Comparison of ENCODE assay signal across 8 cellular contexts in the genomic region with DNA sequence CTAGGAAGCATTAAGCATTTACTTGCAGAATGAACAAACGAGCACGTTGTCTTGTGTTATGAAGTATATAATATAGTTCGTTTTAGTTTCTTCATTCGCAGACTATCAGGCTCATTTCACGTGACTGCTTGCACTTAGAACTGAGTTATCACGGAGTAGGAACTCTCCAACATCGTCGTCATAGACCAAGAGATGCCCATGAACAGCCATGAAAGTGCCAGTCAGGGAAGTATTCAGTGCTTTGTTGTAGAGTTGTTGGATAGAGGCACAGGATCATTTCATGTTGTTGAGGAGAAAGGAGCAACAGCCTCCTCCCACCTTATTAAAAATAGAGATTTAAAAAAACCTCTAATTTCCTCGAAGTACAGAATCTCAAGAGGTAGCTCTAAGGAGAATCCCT. TPM values are rescaled to one million over a fixed set of nuclear protein-coding genes. Genes with fewer than 3 reads are reported as not detected.
DNase-seq lines count a peak whose midpoint lies in the region; ATAC-seq, FAIRE-seq and TF ChIP-seq lines count a peak whose summit lies in the region.

No MANE protein-coding gene starts in this region.

- H3K36me3 ChIP-seq in HepG2 (replicated peaks in 1 of 2; ENCODE audit: control insufficient read depth in 1 of 2, insufficient read depth in 2 of 2, low read length in 2 of 2): no peaks in the 10 kb centered on the region
- H3K36me3 ChIP-seq in right lobe of liver: no peaks in the 10 kb centered on the region
- H3K36me3 ChIP-seq in adipocyte (ENCODE audit: control insufficient read depth, insufficient read depth, low read length, severe bottlenecking): no peaks in the 10 kb centered on the region

- no peak for TF ChIP-seq CTCF in HepG2 (CRISPR knock-in tag; IDR thresholded peaks at IDR 0.05)
- TF ChIP-seq CTCF in right lobe of liver (IDR thresholded peaks at IDR 0.05): no peak

- peak; percentile 15 for FAIRE-seq in HepG2 (lab: Jason Lieb, UNC)

- CTCF ChIA-PET in HepG2 (lab: Yijun Ruan, JAX; ENCODE audit: low intra/inter-chr PET ratio, low total read pairs): interaction anchor here (1.1 kb wide), 1 partner anchor 207 kb away, joined by 3 read pairs; no protein-coding TSS in a partner anchor

- TF ChIP-seq POLR2A in HepG2 (IDR thresholded peaks at IDR 0.05; ENCODE audit: insufficient read depth in 1 of 2, low read depth in 2 of 2, low read length in 2 of 2) (no peak), right lobe of liver (IDR thresholded peaks at IDR 0.05) (no peak)

- no peaks in the 10 kb centered on the region for H3K79me2 ChIP-seq in HepG2 (ENCODE audit: insufficient read depth, low read length)

- TF ChIP-seq EP300 in HepG2 (IDR thresholded peaks at IDR 0.05; ENCODE audit: low read depth in 2 of 2, low read length in 2 of 2) (no peak), HepG2 (CRISPR knock-in tag; IDR thresholded peaks at IDR 0.05; ENCODE audit: borderline replicate concordance) (no peak)

- H3K9me3 ChIP-seq in HepG2 (ENCODE audit: low read length) (no peaks in the 10 kb centered on the region), right lobe of liver (no peaks in the 10 kb centered on the region), adipocyte (ENCODE audit: control insufficient read depth, low read length) (no peaks in the 10 kb centered on the region)

- peak overlapping the region; percentile 76 for H3K9ac ChIP-seq in HepG2 (ENCODE audit: insufficient read depth, low read depth, low read length)
- peak overlapping the region; percentile 81 for H3K9ac ChIP-seq in adipocyte (ENCODE audit: low read length)

- no peak overlapping the region for H2AFZ ChIP-seq in HepG2 (ENCODE audit: low read length)

- in situ Hi-C loops in HepG2 (cut with HindIII; ENCODE audit: extremely low pct_ligation_motif_present, low pct_unique_long_range_greater_than_20kb): loop anchor here (10.0 kb wide), 1 partner anchor 222 kb away; no protein-coding TSS in a partner anchor

- H3K4me3 ChIP-seq in HepG2 (replicated peaks in 1 of 3; ENCODE audit: insufficient read depth in 1 of 3, low read depth in 2 of 3, low read length in 3 of 3): peak overlapping the region; percentile 78 to 82 (median 82)
- peak overlapping the region in 1 of 3 donors; percentile 60 for H3K4me3 ChIP-seq in right lobe of liver
- H3K4me3 ChIP-seq in adipocyte (ENCODE audit: low read length): peak overlapping the region; percentile 88

- H3K27ac ChIP-seq in HepG2 (ENCODE audit: extremely low read length, insufficient read depth, low read length): peak overlapping the region; percentile 47
- no peak overlapping the region for H3K27ac ChIP-seq in right lobe of liver

- 0% methylated on average over 9 of the region's 9 CpGs for WGBS in HepG2 (ENCODE audit: low lambda C conversion rate)
- 33% methylated on average over 9 of the region's 9 CpGs for WGBS in right lobe of liver (ENCODE audit: insufficient coverage, low coverage, low lambda C conversion rate, missing lambda C conversion rate)

- no peaks in the 10 kb centered on the region for H4K20me1 ChIP-seq in HepG2 (ENCODE audit: insufficient read depth, low read length)

- DNase-seq in HepG2 (ENCODE audit: low spot score) (no peak), right lobe of liver (no peak), adipocyte (ENCODE audit: low read depth) (no peak), medulla oblongata (ENCODE audit: extremely low spot score) (peak; percentile 59), kidney tubule cell (ENCODE audit: low spot score) (no peak), NCI-H2196 (lab: John Stamatoyannopoulos, UW; ENCODE audit: unreplicated experiment) (no peak), middle frontal gyrus (ENCODE audit: extremely low spot score, low spot score) (no peak)

- POLR2A ChIA-PET in HepG2 (lab: Yijun Ruan, JAX): no interaction called here

- H3K27me3 ChIP-seq in HepG2 (ENCODE audit: control insufficient read depth in 1 of 2, insufficient read depth in 2 of 2, low read length in 2 of 2): no peaks in the 10 kb centered on the region
- peaks cover 0 to 6% of the 10 kb centered on the region in 2 donors for H3K27me3 ChIP-seq in right lobe of liver
- peaks cover 5% of the 10 kb centered on the region for H3K27me3 ChIP-seq in adipocyte (replicated peaks; ENCODE audit: control insufficient read depth, insufficient read depth, low read length)

- BruUV-seq in HepG2 (replicated peaks; lab: Mats Ljungman, UMichigan): TSS peak; percentile 87

- H3K4me1 ChIP-seq in HepG2 (ENCODE audit: insufficient read depth, low read length): peaks cover 37% of the 10 kb centered on the region
- H3K4me1 ChIP-seq in right lobe of liver: no peaks in the 10 kb centered on the region
- peaks cover 6% of the 10 kb centered on the region for H3K4me1 ChIP-seq in adipocyte (ENCODE audit: control insufficient read depth, insufficient read depth, low read length)

- H3K4me2 ChIP-seq in HepG2 (ENCODE audit: low read depth, low read length): peak overlapping the region; percentile 89

- intact Hi-C loops in HepG2 (cut with micrococcal nuclease; ENCODE audit: unreplicated experiment) (no loop called here), right lobe of liver (cut with DNase I) (loop anchor here in 1 of 2 donors (10.0 kb wide), 1 partner anchor 208 kb away; no protein-coding TSS in a partner anchor)

- TF ChIP-seq RAD21 in HepG2 (CRISPR knock-in tag; IDR thresholded peaks at IDR 0.05): no peak

- ATAC-seq in HepG2 (no peak), right lobe of liver (no peak), HG02981 (IDR thresholded peaks at IDR 0.05; ENCODE audit: unreplicated experiment) (no peak)

TF ChIP-seq in HepG2, 621 proteins besides CTCF, POLR2A, EP300 and RAD21 (continues in another document):
- TF ChIP-seq SNAPC2 (CRISPR knock-in tag; IDR thresholded peaks at IDR 0.05) (no peak), SAFB2 (CRISPR knock-in tag; IDR thresholded peaks at IDR 0.05; ENCODE audit: borderline replicate concordance, low read depth) (no peak), PHF21A (CRISPR knock-in tag; IDR thresholded peaks at IDR 0.05) (no peak)
- TF ChIP-seq, protein P1, sequence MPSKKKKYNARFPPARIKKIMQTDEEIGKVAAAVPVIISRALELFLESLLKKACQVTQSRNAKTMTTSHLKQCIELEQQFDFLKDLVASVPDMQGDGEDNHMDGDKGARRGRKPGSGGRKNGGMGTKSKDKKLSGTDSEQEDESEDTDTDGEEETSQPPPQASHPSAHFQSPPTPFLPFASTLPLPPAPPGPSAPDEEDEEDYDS (CRISPR knock-in tag; IDR thresholded peaks at IDR 0.05): no peak
- TF ChIP-seq, protein P2, sequence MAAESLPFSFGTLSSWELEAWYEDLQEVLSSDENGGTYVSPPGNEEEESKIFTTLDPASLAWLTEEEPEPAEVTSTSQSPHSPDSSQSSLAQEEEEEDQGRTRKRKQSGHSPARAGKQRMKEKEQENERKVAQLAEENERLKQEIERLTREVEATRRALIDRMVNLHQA (CRISPR knock-in tag; IDR thresholded peaks at IDR 0.05): no peak
- TF ChIP-seq, protein P3, sequence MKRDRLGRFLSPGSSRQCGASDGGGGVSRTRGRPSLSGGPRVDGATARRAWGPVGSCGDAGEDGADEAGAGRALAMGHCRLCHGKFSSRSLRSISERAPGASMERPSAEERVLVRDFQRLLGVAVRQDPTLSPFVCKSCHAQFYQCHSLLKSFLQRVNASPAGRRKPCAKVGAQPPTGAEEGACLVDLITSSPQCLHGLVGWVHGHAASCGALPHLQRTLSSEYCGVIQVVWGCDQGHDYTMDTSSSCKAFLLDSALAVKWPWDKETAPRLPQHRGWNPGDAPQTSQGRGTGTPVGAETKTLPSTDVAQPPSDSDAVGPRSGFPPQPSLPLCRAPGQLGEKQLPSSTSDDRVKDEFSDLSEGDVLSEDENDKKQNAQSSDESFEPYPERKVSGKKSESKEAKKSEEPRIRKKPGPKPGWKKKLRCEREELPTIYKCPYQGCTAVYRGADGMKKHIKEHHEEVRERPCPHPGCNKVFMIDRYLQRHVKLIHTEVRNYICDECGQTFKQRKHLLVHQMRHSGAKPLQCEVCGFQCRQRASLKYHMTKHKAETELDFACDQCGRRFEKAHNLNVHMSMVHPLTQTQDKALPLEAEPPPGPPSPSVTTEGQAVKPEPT (CRISPR knock-in tag; IDR thresholded peaks at IDR 0.05; ENCODE audit: low read depth): no peak

RNA-seq across cellular contexts. Expression of a gene that starts 1.0 kb away (rescaled TPM):
- total RNA-seq in HepG2 (2016; rRNA removed; fragmentation: Illumina TruSeq; extraction: Trizol): 1.6 and 2.2 TPM in 2 replicates
- 1.9 and 2.3 TPM in 2 replicates for total RNA-seq in HepG2 (2016; cell fraction: cytosol; rRNA removed; fragmentation: Illumina TruSeq; extraction: Trizol; ENCODE audit: low read depth)
- total RNA-seq in HepG2 (2016; cell fraction: insoluble cytoplasmic fraction; rRNA removed; fragmentation: Illumina TruSeq; extraction: Trizol): 0.95 and 1.8 TPM in 2 replicates
- total RNA-seq in HepG2 (2016; cell fraction: membrane; rRNA removed; fragmentation: Illumina TruSeq; extraction: Trizol): 3.9 and 4.7 TPM in 2 replicates
- total RNA-seq in HepG2 (2016; cell fraction: nucleus; rRNA removed; fragmentation: Illumina TruSeq; extraction: Trizol): 1.3 and 1.7 TPM in 2 replicates
- polyA plus RNA-seq in HepG2 (2011; rRNA removed): 1.0 and 1.1 TPM in 2 replicates
- polyA plus RNA-seq in HepG2 (2011; cell fraction: cytosol; rRNA removed): 0.98 and 1.1 TPM in 2 replicates
- polyA plus RNA-seq in HepG2 (2011; cell fraction: nucleus; rRNA removed): 1.6 and 2.2 TPM in 2 replicates
- 6.7 and 7.8 TPM in 2 replicates for polyA plus RNA-seq in HepG2 (2012)
- 3.0 and 3.3 TPM in 2 replicates for polyA plus RNA-seq in HepG2 (2016; cell fraction: cytosol; fragmentation: Illumina TruSeq; extraction: Trizol; ENCODE audit: low read depth)
- 1.5 and 2.0 TPM in 2 replicates for polyA plus RNA-seq in HepG2 (2016; cell fraction: insoluble cytoplasmic fraction; fragmentation: Illumina TruSeq; extraction: Trizol; ENCODE audit: low read depth)
- polyA plus RNA-seq in HepG2 (2016; cell fraction: membrane; fragmentation: Illumina TruSeq; extraction: Trizol; ENCODE audit: low read depth): 3.2 and 4.2 TPM in 2 replicates
- polyA plus RNA-seq in HepG2 (2016; cell fraction: nucleus; fragmentation: Illumina TruSeq; extraction: Trizol; ENCODE audit: insufficient read depth, low read depth): 2.4 and 3.1 TPM in 2 replicates
- 0.60 TPM in 1 of 2 replicates, not detected in the other for polyA minus RNA-seq in HepG2 (2011; rRNA and poly(A)+ RNA removed; ENCODE audit: low replicate concordance)
- polyA minus RNA-seq in HepG2 (2011; cell fraction: cytosol; rRNA and poly(A)+ RNA removed): 0.59 and 0.62 TPM in 2 replicates
- polyA minus RNA-seq in HepG2 (2011; cell fraction: nucleus; rRNA and poly(A)+ RNA removed): 0.75 and 0.90 TPM in 2 replicates
- total RNA-seq in right lobe of liver: under 1 TPM in 3 of 6 experiments, not detected in 3; 0.19 to 0.64 (median 0.42) TPM
